Comparison of ENCODE assay signal across 8 cellular contexts in the genomic region with DNA sequence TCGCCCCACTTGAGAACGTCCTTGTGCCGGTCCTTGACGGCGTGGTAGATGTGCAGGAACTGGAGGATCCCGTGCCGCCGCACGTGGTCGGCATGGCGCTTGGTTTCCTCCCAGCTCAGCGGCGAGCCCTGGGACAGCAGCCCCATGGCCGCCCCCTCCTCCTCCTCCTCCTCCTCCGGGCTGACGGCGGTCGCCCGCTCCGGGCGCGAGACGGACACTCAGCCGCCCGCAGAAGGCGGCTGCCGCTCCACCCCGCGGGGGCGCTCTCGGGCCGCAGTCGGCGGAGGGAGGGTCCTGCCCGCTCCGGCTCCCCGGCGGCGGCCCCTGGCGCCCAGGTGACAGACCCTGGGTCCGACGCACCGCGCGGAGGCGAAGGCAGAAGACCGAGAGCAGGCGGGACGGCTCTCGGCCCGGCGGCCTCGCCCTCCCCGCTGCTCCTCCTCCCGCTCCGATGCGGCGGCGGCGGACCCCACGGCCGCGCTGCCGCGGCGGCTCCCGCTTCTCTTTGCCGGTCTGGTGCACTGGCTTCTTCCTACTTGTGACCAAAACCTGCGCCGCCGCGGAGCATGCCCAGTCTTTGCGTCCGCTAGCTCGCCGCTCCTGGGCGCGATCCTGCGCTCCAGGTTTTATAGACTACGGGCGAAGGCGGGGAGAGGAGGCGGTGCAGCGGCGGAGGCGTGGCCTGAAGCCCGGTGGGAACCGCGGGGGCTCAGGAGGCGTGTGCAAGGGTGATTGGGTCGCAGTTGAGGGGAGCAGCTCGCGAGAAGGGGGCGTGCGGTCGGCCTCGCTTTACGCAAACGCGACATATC. TPM values are rescaled to one million over a fixed set of nuclear protein-coding genes. Genes with fewer than 3 reads are reported as not detected.
DNase-seq lines count a peak whose midpoint lies in the region; TF ChIP-seq lines count a peak whose summit lies in the region.

A gene (minus strand): TSS at position 602 of the 809 bp plus-strand sequence. CDS start 456 bp downstream, at position 146.

- no peaks in the 10 kb centered on the region for H3K9me3 ChIP-seq in GM23248 (ENCODE audit: low read depth)

- WGBS in GM23248 (ENCODE audit: low coverage in 1 of 2, low lambda C conversion rate in 2 of 2, missing lambda C conversion rate in 2 of 2), 2 experiments: 1 to 2% methylated on average over 64 to 65 of the region's 100 CpGs

- H3K9ac ChIP-seq in GM23248: peak within 1 kb of the TSS; percentile 74

- H3K4me3 ChIP-seq in GM23248: peak within 1 kb of the TSS; percentile 83
- peak within 1 kb of the TSS; percentile 76 for H3K4me3 ChIP-seq in fibroblast of pulmonary artery (replicated peaks; ENCODE audit: low read depth, low read length)

- peak within 1 kb of the TSS; percentile 70 for H3K27ac ChIP-seq in GM23248
- H3K27ac ChIP-seq in RWPE1: peak within 1 kb of the TSS; percentile 87

- H3K27me3 ChIP-seq in GM23248 (replicated peaks; ENCODE audit: insufficient read depth): no peaks in the 10 kb centered on the region

- H3K4me3 Mint-ChIP-seq in activated T-helper 2 cell treated with anti-CD3 and anti-CD28 coated beads, Interferon-gamma antibody, Interleukin-2, Interleukin-4, amounts not matched to agents 10 μg/mL and 5 μg/mL and 100 μg/mL, durations not matched to agents 14 hours and 24 hours and 36 hours (ENCODE audit: low read depth): peak within 1 kb of the TSS; percentile 91
- peak within 1 kb of the TSS; percentile 89 to 97 (median 95) for H3K4me3 Mint-ChIP-seq in nephron
- peak within 1 kb of the TSS; percentile 98 for H3K4me3 Mint-ChIP-seq in stimulated activated naive CD8-positive, alpha-beta T cell treated with anti-CD3 and anti-CD28 coated beads, Interleukin-15, Interleukin-2, amounts not matched to agents 100 ng/mL and 50 ng/mL, for 24 hours

- H2AFZ ChIP-seq in GM23248: peak within 1 kb of the TSS; percentile 86

- H3K27me3 Mint-ChIP-seq in activated T-helper 2 cell treated with anti-CD3 and anti-CD28 coated beads, Interferon-gamma antibody, Interleukin-2, Interleukin-4, amounts not matched to agents 10 μg/mL and 5 μg/mL and 100 μg/mL, durations not matched to agents 14 hours and 24 hours and 36 hours (ENCODE audit: low read depth): peaks cover 8% of the 10 kb centered on the region
- H3K27me3 Mint-ChIP-seq in nephron (ENCODE audit: low read depth): peaks cover 8% of the 10 kb centered on the region
- H3K27me3 Mint-ChIP-seq in stimulated activated naive CD8-positive, alpha-beta T cell treated with anti-CD3 and anti-CD28 coated beads, Interleukin-15, Interleukin-2, amounts not matched to agents 100 ng/mL and 50 ng/mL, for 24 hours: no peaks in the 10 kb centered on the region

- H3K27ac Mint-ChIP-seq in activated T-helper 2 cell treated with anti-CD3 and anti-CD28 coated beads, Interferon-gamma antibody, Interleukin-2, Interleukin-4, amounts not matched to agents 10 μg/mL and 5 μg/mL and 100 μg/mL, durations not matched to agents 14 hours and 24 hours and 36 hours: peak within 1 kb of the TSS; percentile 96
- H3K27ac Mint-ChIP-seq in nephron: peak within 1 kb of the TSS; percentile 79 to 96 (median 91)
- peak within 1 kb of the TSS; percentile 91 for H3K27ac Mint-ChIP-seq in stimulated activated naive CD8-positive, alpha-beta T cell treated with anti-CD3 and anti-CD28 coated beads, Interleukin-15, Interleukin-2, amounts not matched to agents 100 ng/mL and 50 ng/mL, for 24 hours

- H3F3A ChIP-seq in GM23248 (ENCODE audit: insufficient read depth): peaks cover 35% of the 10 kb centered on the region

- no peaks in the 10 kb centered on the region for H3K9me3 Mint-ChIP-seq in activated T-helper 2 cell treated with anti-CD3 and anti-CD28 coated beads, Interferon-gamma antibody, Interleukin-2, Interleukin-4, amounts not matched to agents 10 μg/mL and 5 μg/mL and 100 μg/mL, durations not matched to agents 14 hours and 24 hours and 36 hours
- H3K9me3 Mint-ChIP-seq in nephron: no peaks in the 10 kb centered on the region
- no peaks in the 10 kb centered on the region for H3K9me3 Mint-ChIP-seq in stimulated activated naive CD8-positive, alpha-beta T cell treated with anti-CD3 and anti-CD28 coated beads, Interleukin-15, Interleukin-2, amounts not matched to agents 100 ng/mL and 50 ng/mL, for 24 hours

- no peaks in the 10 kb centered on the region for H3K9me2 ChIP-seq in GM23248 (ENCODE audit: insufficient read depth)

- no peaks in the 10 kb centered on the region for H4K20me1 ChIP-seq in GM23248 (ENCODE audit: insufficient read depth)

- POLR2A ChIA-PET in RWPE1 (lab: Yijun Ruan, JAX; ENCODE audit: low non-redundant PET): interaction anchor here (1.1 to 1.4 kb wide), 2 partner anchors 84 to 107 kb away, joined by 3 to 4 read pairs; no protein-coding TSS in a partner anchor

- H3K36me3 ChIP-seq in GM23248 (ENCODE audit: low read depth): no peaks in the 10 kb centered on the region

- TF ChIP-seq CTCF in RWPE1 (conservative IDR thresholded peaks at IDR 0.05; ENCODE audit: low read depth): peak; percentile 84
- peak; percentile 13 for TF ChIP-seq CTCF in fibroblast of pulmonary artery (IDR thresholded peaks at IDR 0.05; ENCODE audit: low read length, missing control alignments)
- peak; percentile 71 to 87 (median 74) for TF ChIP-seq CTCF in nephron (IDR thresholded peaks at IDR 0.05; ENCODE audit: unreplicated experiment in 3 of 3)

- peaks cover 53% of the 10 kb centered on the region for H3K4me1 Mint-ChIP-seq in activated T-helper 2 cell treated with anti-CD3 and anti-CD28 coated beads, Interferon-gamma antibody, Interleukin-2, Interleukin-4, amounts not matched to agents 10 μg/mL and 5 μg/mL and 100 μg/mL, durations not matched to agents 14 hours and 24 hours and 36 hours (ENCODE audit: low read depth)
- peaks cover 23% of the 10 kb centered on the region for H3K4me1 Mint-ChIP-seq in nephron
- H3K4me1 Mint-ChIP-seq in stimulated activated naive CD8-positive, alpha-beta T cell treated with anti-CD3 and anti-CD28 coated beads, Interleukin-15, Interleukin-2, amounts not matched to agents 100 ng/mL and 50 ng/mL, for 24 hours (ENCODE audit: low read depth): peaks cover 62% of the 10 kb centered on the region

- CTCF ChIA-PET in RWPE1 (lab: Yijun Ruan, JAX): interaction anchor here (0.5 to 2.5 kb wide), 7 partner anchors 28 to 107 kb away, joined by 3 to 9 read pairs (median 5); no protein-coding TSS in a partner anchor

- H3K79me2 ChIP-seq in GM23248 (ENCODE audit: insufficient read depth): peaks cover 17% of the 10 kb centered on the region; the same call in 1 of the 2 replicates

- intact Hi-C loops in activated T-helper 2 cell treated with anti-CD3 and anti-CD28 coated beads, Interferon-gamma antibody, Interleukin-2, Interleukin-4, amounts not matched to agents 10 μg/mL and 5 μg/mL and 100 μg/mL, durations not matched to agents 14 hours and 24 hours and 36 hours (cut with micrococcal nuclease): loop anchor here (1.0 to 5.0 kb wide), 8 partner anchors 52 to 562 kb away; a partner anchor contains a TSS

- H3K4me1 ChIP-seq in GM23248 (ENCODE audit: insufficient read depth): peaks cover 22% of the 10 kb centered on the region

- in situ Hi-C loops in GM23248 (cut with MboI): no loop called here

- H3K36me3 Mint-ChIP-seq in activated T-helper 2 cell treated with anti-CD3 and anti-CD28 coated beads, Interferon-gamma antibody, Interleukin-2, Interleukin-4, amounts not matched to agents 10 μg/mL and 5 μg/mL and 100 μg/mL, durations not matched to agents 14 hours and 24 hours and 36 hours (ENCODE audit: low read depth): peaks cover 13% of the 10 kb centered on the region
- peaks cover 3% of the 10 kb centered on the region for H3K36me3 Mint-ChIP-seq in nephron (ENCODE audit: low read depth)
- peaks cover 7% of the 10 kb centered on the region for H3K36me3 Mint-ChIP-seq in stimulated activated naive CD8-positive, alpha-beta T cell treated with anti-CD3 and anti-CD28 coated beads, Interleukin-15, Interleukin-2, amounts not matched to agents 100 ng/mL and 50 ng/mL, for 24 hours (ENCODE audit: low read depth)

- H3K4me2 ChIP-seq in GM23248 (ENCODE audit: unreplicated experiment): peak within 1 kb of the TSS; percentile 92

- DNase-seq in EL (peak; percentile 95), GM23248 (peak; percentile 97), LHCN-M2 (ENCODE audit: low read depth) (peak; percentile 87), RWPE1 (ENCODE audit: low spot score) (peak; percentile 87), fibroblast of pulmonary artery (ENCODE audit: low read depth) (peak; percentile 95)
- DNase-seq in activated T-helper 2 cell treated with anti-CD3 and anti-CD28 coated beads, Interferon-gamma antibody, Interleukin-2, Interleukin-4, amounts not matched to agents 10 μg/mL and 5 μg/mL and 100 μg/mL, durations not matched to agents 14 hours and 24 hours and 36 hours (ENCODE audit: low spot score): peak; percentile 88

RNA-seq across cellular contexts. Expression of the gene that starts here (rescaled TPM):
- total RNA-seq in GM23248 (2014; rRNA removed; shearing (Covaris generic)): 6.4 and 8.6 TPM in 2 replicates
- polyA plus RNA-seq in GM23248 (2016; fragmentation: Nextera tagmentation; extraction: Ambion mirVana): 3.3 TPM in 2 replicates
- total RNA-seq in LHCN-M2 (2014; rRNA removed): 4.4 and 4.9 TPM in 2 replicates
- polyA plus RNA-seq in LHCN-M2 (2012): 2.4 TPM
- 26.9 and 28.0 TPM in 2 replicates for total RNA-seq in activated T-helper 2 cell treated with anti-CD3 and anti-CD28 coated beads, Interferon-gamma antibody, Interleukin-2, Interleukin-4, amounts not matched to agents 10 μg/mL and 5 μg/mL and 100 μg/mL, durations not matched to agents 14 hours and 24 hours and 36 hours

Comparison
In these comparisons a context has a peak if more than half of its experiments do, and no peak if none do; other contexts are left out.
1. Peak in every context shown above with its lines: DNase-seq, H3K4me3 ChIP-seq and H3K27ac ChIP-seq.
2. CTCF ChIP-seq: peak in every context shown above with its lines; median percentile 84 in RWPE1; 74 in nephron; 13 in fibroblast of pulmonary artery.